ENCODE assay signal across 15 cellular contexts in genomic region chr22:40422558-40423245, GRCh38. TPM values are rescaled to one million over a fixed set of nuclear protein-coding genes. Genes with fewer than 3 reads are reported as not detected.
DNase-seq lines count a peak whose midpoint lies in the region; ATAC-seq and TF ChIP-seq lines count a peak whose summit lies in the region.
"Had no signal": no experiment of that assay in that cellular context is flagged by ENCODE, and none has a peak within 500 bp of the region (broad histone marks: within the 10 kb centered on the region; RNA-seq: fewer than 3 reads in every experiment).

No MANE protein-coding gene starts in this region.

- no peaks in the 10 kb centered on the region for H3K27me3 ChIP-seq in CD4-positive, alpha-beta T cell (ENCODE audit: control insufficient read depth, insufficient read depth, low read length)
- H3K27me3 ChIP-seq in H9 (ENCODE audit: insufficient read depth, low read length): no peaks in the 10 kb centered on the region
- no peaks in the 10 kb centered on the region for H3K27me3 ChIP-seq in PC-3 (ENCODE audit: low read length)

- no peaks in the 10 kb centered on the region for H3K9me3 Mint-ChIP-seq in CD4-positive, alpha-beta T cell
- H3K9me3 Mint-ChIP-seq in H9 (no peaks in the 10 kb centered on the region), nephron (no peaks in the 10 kb centered on the region)
- no peaks in the 10 kb centered on the region for H3K9me3 Mint-ChIP-seq in activated naive CD8-positive, alpha-beta T cell treated with anti-CD3 and anti-CD28 coated beads for 36 hours
- H3K9me3 Mint-ChIP-seq: GM23338 had no signal

- H3F3A ChIP-seq in PC-3 (ENCODE audit: low read length, unreplicated experiment): no peaks in the 10 kb centered on the region

- H3K4me1 ChIP-seq in H9 (ENCODE audit: insufficient read depth, low read length) (no peaks in the 10 kb centered on the region), PC-3 (ENCODE audit: insufficient read depth, low read length) (no peaks in the 10 kb centered on the region)

- CTCF ChIA-PET in CD4-positive, alpha-beta T cell (lab: Charles Lee): no interaction called here
- CTCF ChIA-PET in PC-3 (lab: Charles Lee): no interaction called here

- no CpG with 5 or more reads among the region's 8 CpGs for WGBS in H9 (ENCODE audit: extremely low coverage, insufficient read length, low lambda C conversion rate)

- intact Hi-C loops in CD4-positive, alpha-beta T cell (cut with DNase I, micrococcal nuclease): no loop called here
- intact Hi-C loops in PC-3 (cut with micrococcal nuclease): no loop called here

- no peaks in the 10 kb centered on the region; the same call in 1 of the 2 replicates for H3K36me3 ChIP-seq in PC-3 (ENCODE audit: low read depth, low read length)

- H3K36me3 Mint-ChIP-seq in CD4-positive, alpha-beta T cell (ENCODE audit: low read depth): peaks cover 86% of the 10 kb centered on the region
- peaks cover 2 to 44% (median 40%) of the 10 kb centered on the region in 3 experiments; a peak in 5 of 7 replicates for H3K36me3 Mint-ChIP-seq in H9 (ENCODE audit: insufficient read depth in 1 of 3, low read depth in 3 of 3)
- peaks cover 18% of the 10 kb centered on the region for H3K36me3 Mint-ChIP-seq in activated naive CD8-positive, alpha-beta T cell treated with anti-CD3 and anti-CD28 coated beads for 36 hours
- peaks cover 24% of the 10 kb centered on the region for H3K36me3 Mint-ChIP-seq in nephron (ENCODE audit: low read depth)

- H2AK5ac ChIP-seq in H9 (ENCODE audit: insufficient read length, low read length): no peak overlapping the region

- peak overlapping the region; percentile 80 for H3K27ac Mint-ChIP-seq in CD4-positive, alpha-beta T cell
- H3K27ac Mint-ChIP-seq in H9 (peak overlapping the region in 2 of 3 experiments; percentile 30 to 32; a peak in 2 of 7 replicates), nephron (peak overlapping the region in 2 of 3 experiments; percentile 10 to 32)
- H3K27ac Mint-ChIP-seq in activated naive CD8-positive, alpha-beta T cell treated with anti-CD3 and anti-CD28 coated beads for 36 hours: peak overlapping the region; percentile 9
- H3K27ac Mint-ChIP-seq: GM23338 had no signal

- POLR2A ChIA-PET in CD4-positive, alpha-beta T cell (lab: Charles Lee): interaction anchor here (0.6 kb wide), 1 partner anchor 26 kb away, joined by 3 read pairs; no protein-coding TSS in a partner anchor
- POLR2A ChIA-PET in PC-3 (lab: Charles Lee; ENCODE audit: unreplicated experiment): no interaction called here

- H4K91ac ChIP-seq in H9 (ENCODE audit: insufficient read length, low read depth, low read length): no peak overlapping the region

- H2BK12ac ChIP-seq in H9 (ENCODE audit: insufficient read length, low read depth, low read length): no peak overlapping the region

- H4K20me1 ChIP-seq in H9 (ENCODE audit: control insufficient read depth, insufficient read depth, insufficient read length): no peaks in the 10 kb centered on the region
- no peaks in the 10 kb centered on the region for H4K20me1 ChIP-seq in PC-3 (ENCODE audit: low read length)

- no peak overlapping the region for H4K8ac ChIP-seq in H9 (replicated peaks; ENCODE audit: insufficient read length, low read depth, low read length)

- no peak overlapping the region for H3K27ac ChIP-seq in CD4-positive, alpha-beta T cell (ENCODE audit: low read depth, low read length)
- H3K27ac ChIP-seq in H9 (ENCODE audit: insufficient read length, low read depth, low read length) (no peak overlapping the region), PC-3 (ENCODE audit: low read length) (no peak overlapping the region)
- H3K27ac ChIP-seq: KMS-11 had no signal

- no peaks in the 10 kb centered on the region for H3K9me3 ChIP-seq in CD4-positive, alpha-beta T cell (ENCODE audit: control insufficient read depth, low read length)
- no peaks in the 10 kb centered on the region for H3K9me3 ChIP-seq in H9 (ENCODE audit: control insufficient read depth, low read depth, low read length)
- no peaks in the 10 kb centered on the region for H3K9me3 ChIP-seq in PC-3 (ENCODE audit: low read length)

- H3T11ph ChIP-seq in H9 (ENCODE audit: low read length): no peak overlapping the region

- H4K5ac ChIP-seq in H9 (ENCODE audit: insufficient read length, low read depth, low read length): no peak overlapping the region

- H2AFZ ChIP-seq in H9 (ENCODE audit: low read length): no peak overlapping the region
- no peak overlapping the region for H2AFZ ChIP-seq in PC-3 (ENCODE audit: low read length)
- H2AFZ ChIP-seq: GM23338 had no signal

- no peak overlapping the region for H3K18ac ChIP-seq in H9 (ENCODE audit: insufficient read length, low read depth, low read length)

- no peak overlapping the region for H3K4ac ChIP-seq in H9 (ENCODE audit: low read depth, low read length)

- H3K23me2 ChIP-seq in H9 (ENCODE audit: insufficient read length, low read depth, low read length, poor library complexity, severe bottlenecking): no peaks in the 10 kb centered on the region

- no peak overlapping the region for H3K4me3 ChIP-seq in PC-3 (ENCODE audit: low read length)
- H3K4me3 ChIP-seq: GM23338 had no signal

- no peak overlapping the region for H3K4me3 Mint-ChIP-seq in CD4-positive, alpha-beta T cell
- H3K4me3 Mint-ChIP-seq in H9 (no peak overlapping the region), nephron (no peak overlapping the region)
- H3K4me3 Mint-ChIP-seq in activated naive CD8-positive, alpha-beta T cell treated with anti-CD3 and anti-CD28 coated beads for 36 hours: no peak overlapping the region
- H3K4me3 Mint-ChIP-seq: GM23338 had no signal

- H3K79me1 ChIP-seq in H9 (ENCODE audit: insufficient read depth, low read depth, low read length, poor library complexity, severe bottlenecking): no peaks in the 10 kb centered on the region

- no peak for DNase-seq in CD4-positive, alpha-beta T cell
- no peak for DNase-seq in H9
- DNase-seq in activated naive CD8-positive, alpha-beta T cell treated with anti-CD3 and anti-CD28 coated beads for 36 hours: no peak
- no peak for DNase-seq in GM10266 (ENCODE audit: extremely low spot score)
- no peak for DNase-seq in PC-3
- DNase-seq: COR-L47; effector memory CD4-positive, alpha-beta T cell; foreskin melanocyte; NCI-H2029; NCI-H748 treated with DMSO at 0.1 percent for 48 hours had no signal

- no peak overlapping the region for H2BK120ac ChIP-seq in H9 (ENCODE audit: low read depth, low read length, poor library complexity, severe bottlenecking)

- H3K9ac ChIP-seq in H9 (ENCODE audit: extremely low read depth, insufficient read length, low read length) (no peak overlapping the region), PC-3 (ENCODE audit: low read length) (no peak overlapping the region)
- H3K9ac ChIP-seq: KMS-11 had no signal

- no peak overlapping the region for H2BK15ac ChIP-seq in H9 (ENCODE audit: low read depth, low read length)

- H3K4me1 Mint-ChIP-seq in CD4-positive, alpha-beta T cell (ENCODE audit: low read depth): peaks cover 23% of the 10 kb centered on the region
- H3K4me1 Mint-ChIP-seq in H9 (peaks cover 5 to 11% of the 10 kb centered on the region in 2 experiments), nephron (peaks cover 44% of the 10 kb centered on the region)
- peaks cover 9% of the 10 kb centered on the region for H3K4me1 Mint-ChIP-seq in activated naive CD8-positive, alpha-beta T cell treated with anti-CD3 and anti-CD28 coated beads for 36 hours
- H3K4me1 Mint-ChIP-seq: GM23338 had no signal

- TF ChIP-seq CTCF in CD4-positive, alpha-beta T cell (IDR thresholded peaks at IDR 0.05): no peak
- TF ChIP-seq CTCF in H9 (conservative IDR thresholded peaks at IDR 0.05): no peak
- TF ChIP-seq CTCF in nephron (IDR thresholded peaks at IDR 0.05; ENCODE audit: unreplicated experiment in 3 of 3): no peak
- no peak for TF ChIP-seq CTCF in GM10266 (IDR thresholded peaks at IDR 0.05; ENCODE audit: control insufficient read depth, insufficient read depth, low read depth, missing control alignments)
- no peak for TF ChIP-seq CTCF in PC-3 (conservative IDR thresholded peaks at IDR 0.05; ENCODE audit: low read depth, low read length)

- no peak overlapping the region for H3K56ac ChIP-seq in H9 (ENCODE audit: insufficient read length, low read depth, low read length)

- H3K79me2 ChIP-seq in H9 (ENCODE audit: insufficient read depth, low read length) (no peaks in the 10 kb centered on the region), PC-3 (ENCODE audit: low read length) (no peaks in the 10 kb centered on the region)

- H2BK20ac ChIP-seq in H9 (ENCODE audit: low read depth, low read length, poor library complexity, severe bottlenecking): no peak overlapping the region

- H3K14ac ChIP-seq in H9 (ENCODE audit: insufficient read depth, low read length): no peak overlapping the region

- H3K23ac ChIP-seq in H9 (ENCODE audit: insufficient read length, low read depth, low read length): no peak overlapping the region

- no peaks in the 10 kb centered on the region for H3K9me2 ChIP-seq in PC-3 (replicated peaks; ENCODE audit: low read length)

- H3K4me2 ChIP-seq in H9 (ENCODE audit: insufficient read depth, insufficient read length, low read length): no peak overlapping the region
- H3K4me2 ChIP-seq in PC-3 (ENCODE audit: low read length): no peak overlapping the region
- H3K4me2 ChIP-seq: GM23338, KMS-11 had no signal

- H3K27me3 Mint-ChIP-seq in CD4-positive, alpha-beta T cell: no peaks in the 10 kb centered on the region
- no peaks in the 10 kb centered on the region for H3K27me3 Mint-ChIP-seq in H9 (ENCODE audit: low read depth)
- H3K27me3 Mint-ChIP-seq in activated naive CD8-positive, alpha-beta T cell treated with anti-CD3 and anti-CD28 coated beads for 36 hours: no peaks in the 10 kb centered on the region
- no peaks in the 10 kb centered on the region for H3K27me3 Mint-ChIP-seq in nephron (ENCODE audit: low read depth)

- H2BK5ac ChIP-seq in H9 (ENCODE audit: insufficient read length, low read length): no peak overlapping the region

- BruUV-seq in PC-3 (replicated peaks; lab: Mats Ljungman, UMichigan): no TSS peak

- no peak for ATAC-seq in CD4-positive, alpha-beta T cell (ENCODE audit: poor library complexity)
- no peak for ATAC-seq in HG03432 (IDR thresholded peaks at IDR 0.05; ENCODE audit: unreplicated experiment)
- ATAC-seq in PC-3: no peak
- ATAC-seq: GM23338, sciatic nerve had no signal

RNA-seq across cellular contexts. Expression of gene SGSM3, which starts 52.3 kb away (rescaled TPM):
- total RNA-seq in CD4-positive, alpha-beta T cell: 10 to 100 TPM; 87.9 to 89.9 TPM
- total RNA-seq in H9 (2021) (70.7 and 77.5 TPM in 2 replicates), PC-3 (2014; rRNA removed) (45.0 and 53.9 TPM in 2 replicates)
- 10 to 100 TPM; 37.6 to 41.4 TPM for total RNA-seq in activated naive CD8-positive, alpha-beta T cell treated with anti-CD3 and anti-CD28 coated beads for 36 hours

Comparison
In these comparisons a context has a peak if more than half of its experiments do, and no peak if none do; other contexts are left out.
1. H3K27ac Mint-ChIP-seq: peak in every context shown above with its lines; median percentile 80 in CD4-positive, alpha-beta T cell; 31 in H9; 21 in nephron; 9 in activated naive CD8-positive, alpha-beta T cell treated with anti-CD3 and anti-CD28 coated beads for 36 hours.